ENCODE assay signal across 8 cellular contexts in the genomic region with DNA sequence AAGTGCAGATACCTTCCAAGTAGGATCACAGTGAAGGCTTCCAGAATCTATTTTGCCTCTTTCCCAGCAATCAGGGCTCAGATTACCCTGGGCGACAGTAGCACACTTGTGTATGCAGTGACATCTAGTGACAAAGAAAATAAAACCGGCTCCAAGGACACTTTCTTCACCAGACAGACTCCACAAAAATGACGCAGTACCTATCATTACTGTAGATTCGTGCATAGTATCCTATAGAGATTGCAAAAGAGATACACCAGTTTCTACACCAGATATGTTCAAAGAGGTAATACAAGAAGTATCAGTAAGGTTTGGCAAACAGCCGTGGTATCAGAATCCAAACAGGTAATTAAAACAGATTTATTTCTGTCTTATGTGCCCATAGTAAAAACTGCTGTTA.
DNase-seq lines count a peak whose midpoint lies in the region; ATAC-seq, FAIRE-seq and TF ChIP-seq lines count a peak whose summit lies in the region.

No MANE protein-coding gene starts in this region.

- no peak overlapping the region for H2AFZ ChIP-seq in endothelial cell of umbilical vein (ENCODE audit: low read depth, low read length)

- H3K27ac Mint-ChIP-seq in stimulated activated memory B cell treated with anti-CD40 and anti-IgM and Interleukin-4, amounts not matched to agents 10 μg/mL and 1 μg/mL and 100 μg/mL, for 72 hours, result no peak overlapping the region

- H3K36me3 ChIP-seq in MG63 (no peaks in the 10 kb centered on the region), Panc1 (ENCODE audit: control insufficient read depth, insufficient read depth, low read length) (no peaks in the 10 kb centered on the region), endothelial cell of umbilical vein (ENCODE audit: control insufficient read depth in 2 of 2, extremely low read depth in 1 of 2, insufficient read depth in 2 of 2, low read length in 2 of 2) (no peaks in the 10 kb centered on the region)

- H3K4me1 ChIP-seq in Panc1 (ENCODE audit: control insufficient read depth, insufficient read depth, low read length) (peaks cover 10% of the 10 kb centered on the region; the same call in 1 of the 2 replicates), endothelial cell of umbilical vein (ENCODE audit: control insufficient read depth, extremely low read depth, insufficient read depth, low read length) (no peaks in the 10 kb centered on the region)

- no peaks in the 10 kb centered on the region for H3K36me3 Mint-ChIP-seq in stimulated activated memory B cell treated with anti-CD40 and anti-IgM and Interleukin-4, amounts not matched to agents 10 μg/mL and 1 μg/mL and 100 μg/mL, for 72 hours

- peaks cover 11% of the 10 kb centered on the region for H3K9me3 Mint-ChIP-seq in stimulated activated memory B cell treated with anti-CD40 and anti-IgM and Interleukin-4, amounts not matched to agents 10 μg/mL and 1 μg/mL and 100 μg/mL, for 72 hours

- peak; percentile 90 for FAIRE-seq in endothelial cell of umbilical vein (lab: Jason Lieb, UNC)

- no TSS peak for BruUV-seq in Panc1 (replicated peaks; lab: Mats Ljungman, UMichigan)
- BruUV-seq in endothelial cell of umbilical vein (replicated peaks; lab: Mats Ljungman, UMichigan), result no TSS peak

- TF ChIP-seq CTCF in Panc1 (IDR thresholded peaks at IDR 0.05), result peak; percentile 77
- peak; percentile 42 to 46 for TF ChIP-seq CTCF in endothelial cell of umbilical vein (IDR thresholded peaks at IDR 0.05; ENCODE audit: extremely low read depth in 1 of 2, insufficient read depth in 1 of 2, low read depth in 1 of 2, low read length in 2 of 2)

- H3K9me1 ChIP-seq in endothelial cell of umbilical vein (replicated peaks; ENCODE audit: control insufficient read depth, extremely low read depth, insufficient read depth, low read length), result no peaks in the 10 kb centered on the region

- POLR2A ChIA-PET in Panc1 (lab: Charles Lee) (no interaction called here), endothelial cell of umbilical vein (lab: Charles Lee) (no interaction called here)

- CTCF ChIA-PET in Panc1 (lab: Charles Lee) (no interaction called here), endothelial cell of umbilical vein (lab: Charles Lee) (interaction anchor here (0.8 to 2.9 kb wide), 8 partner anchors 16 to 721 kb away, joined by 3 to 17 read pairs (median 5); no protein-coding TSS in a partner anchor)

- in situ Hi-C loops in Panc1 (cut with HindIII; ENCODE audit: low pct_unique_long_range_greater_than_20kb, low sequenced_read_pairs), result no loop called here

- H3K27me3 ChIP-seq in MG63 (no peaks in the 10 kb centered on the region), Panc1 (ENCODE audit: control insufficient read depth, insufficient read depth, low read length) (no peaks in the 10 kb centered on the region), endothelial cell of umbilical vein (ENCODE audit: control insufficient read depth in 2 of 2, insufficient read depth in 2 of 2, low read length in 2 of 2) (no peaks in the 10 kb centered on the region)

- DNase-seq in AG08396 (ENCODE audit: low spot score) (peak; percentile 64), MG63 (peak; percentile 20), Panc1 (ENCODE audit: low read depth, low spot score) (peak; percentile 76), endothelial cell of umbilical vein (ENCODE audit: low read depth, low spot score) (peak; percentile 74), myocyte (ENCODE audit: low read depth) (peak; percentile 81)

- intact Hi-C loops in Panc1 (cut with micrococcal nuclease; ENCODE audit: unreplicated experiment) (loop anchor here (1.0 to 10.0 kb wide), 6 partner anchors 67 to 1659 kb away; a partner anchor contains a TSS), endothelial cell of umbilical vein (cut with micrococcal nuclease) (loop anchor here (1.0 to 5.0 kb wide), 7 partner anchors 69 to 805 kb away; no protein-coding TSS in a partner anchor)

- ATAC-seq in GM18909 (IDR thresholded peaks at IDR 0.05; ENCODE audit: poor library complexity, unreplicated experiment), result peak; percentile 72
- ATAC-seq in Panc1, result peak; percentile 96
- no peak for ATAC-seq in stimulated activated memory B cell treated with anti-CD40 and anti-IgM and Interleukin-4, amounts not matched to agents 10 μg/mL and 1 μg/mL and 100 μg/mL, for 72 hours
- no peak for ATAC-seq in GM21717 (IDR thresholded peaks at IDR 0.05; ENCODE audit: unreplicated experiment)

- no peaks in the 10 kb centered on the region for H3K79me2 ChIP-seq in endothelial cell of umbilical vein (ENCODE audit: control insufficient read depth, insufficient read depth, low read length)

- H3K4me3 Mint-ChIP-seq in stimulated activated memory B cell treated with anti-CD40 and anti-IgM and Interleukin-4, amounts not matched to agents 10 μg/mL and 1 μg/mL and 100 μg/mL, for 72 hours, result no peak overlapping the region

- H3K4me2 ChIP-seq in endothelial cell of umbilical vein (ENCODE audit: insufficient read depth, low read length), result no peak overlapping the region

- no peaks in the 10 kb centered on the region for H3K27me3 Mint-ChIP-seq in stimulated activated memory B cell treated with anti-CD40 and anti-IgM and Interleukin-4, amounts not matched to agents 10 μg/mL and 1 μg/mL and 100 μg/mL, for 72 hours

- no peaks in the 10 kb centered on the region for H3K4me1 Mint-ChIP-seq in stimulated activated memory B cell treated with anti-CD40 and anti-IgM and Interleukin-4, amounts not matched to agents 10 μg/mL and 1 μg/mL and 100 μg/mL, for 72 hours

- H3K9me3 ChIP-seq in MG63, result peaks cover 4% of the 10 kb centered on the region; the same call in 1 of the 2 replicates
- H3K9me3 ChIP-seq in Panc1 (ENCODE audit: control insufficient read depth, insufficient read depth, low read depth, low read length), result no peaks in the 10 kb centered on the region
- no peaks in the 10 kb centered on the region for H3K9me3 ChIP-seq in endothelial cell of umbilical vein (replicated peaks; ENCODE audit: control insufficient read depth, insufficient read depth, low read length)

- H3K9ac ChIP-seq in endothelial cell of umbilical vein (replicated peaks; ENCODE audit: extremely low read depth, insufficient read depth, low read length), result no peak overlapping the region

- H4K20me1 ChIP-seq in endothelial cell of umbilical vein (replicated peaks; ENCODE audit: control insufficient read depth, extremely low read depth, insufficient read depth, low read length), result no peaks in the 10 kb centered on the region

- dilution Hi-C loops in endothelial cell of umbilical vein (cut with MboI; ENCODE audit: extremely low pct_ligation_motif_present, low sequenced_read_pairs), result no loop called here

- peak overlapping the region; percentile 68; the same call in 1 of the 2 replicates for H3K27ac ChIP-seq in Panc1 (ENCODE audit: low read length)
- no peak overlapping the region for H3K27ac ChIP-seq in endothelial cell of umbilical vein (ENCODE audit: insufficient read depth, low read depth, low read length)

- H3K4me3 ChIP-seq in MG63 (no peak overlapping the region), Panc1 (ENCODE audit: low read depth in 2 of 2, low read length in 2 of 2) (no peak overlapping the region), endothelial cell of umbilical vein (replicated peaks in 1 of 3; ENCODE audit: insufficient read depth in 1 of 3, low read depth in 1 of 3, low read length in 3 of 3) (no peak overlapping the region)

- TF ChIP-seq POLR2A in endothelial cell of umbilical vein (IDR thresholded peaks at IDR 0.05; ENCODE audit: low read depth, low read length), result no peak

TF ChIP-seq in endothelial cell of umbilical vein, 7 proteins besides CTCF, POLR2A, EP300 and RAD21:
- TF ChIP-seq POLR2AphosphoS5 (IDR thresholded peaks at IDR 0.05; ENCODE audit: insufficient read depth, low read depth, low read length) (no peak), EZH2 (IDR thresholded peaks at IDR 0.05; ENCODE audit: borderline replicate concordance, low read depth, low read length, severe bottlenecking) (no peak), FOS (IDR thresholded peaks at IDR 0.05; ENCODE audit: borderline replicate concordance, insufficient read depth, low read length) (no peak), JUN (IDR thresholded peaks at IDR 0.05; ENCODE audit: borderline replicate concordance, insufficient read depth, insufficient read length, low read depth) (no peak), GATA2 (IDR thresholded peaks at IDR 0.05; ENCODE audit: insufficient read depth, insufficient read length, low read depth, low read length) (no peak), MYC (IDR thresholded peaks at IDR 0.05; ENCODE audit: low read depth, low read length) (no peak)
- TF ChIP-seq, protein P1, sequence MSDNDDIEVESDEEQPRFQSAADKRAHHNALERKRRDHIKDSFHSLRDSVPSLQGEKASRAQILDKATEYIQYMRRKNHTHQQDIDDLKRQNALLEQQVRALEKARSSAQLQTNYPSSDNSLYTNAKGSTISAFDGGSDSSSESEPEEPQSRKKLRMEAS (IDR thresholded peaks at IDR 0.05; ENCODE audit: insufficient read depth, insufficient read length), result no peak

Comparison
In these comparisons a context has a peak if more than half of its experiments do, and no peak if none do; other contexts are left out.
1. DNase-seq: peak in every context shown above with its lines; median percentile 81 in myocyte; 76 in Panc1; 74 in endothelial cell of umbilical vein; 64 in AG08396; 20 in MG63.
2. ATAC-seq: peak in GM18909 (single experiment) and Panc1 (single experiment); none in stimulated activated memory B cell treated with anti-CD40 and anti-IgM and Interleukin-4, amounts not matched to agents 10 μg/mL and 1 μg/mL and 100 μg/mL, for 72 hours (single experiment) and GM21717 (single experiment).